In genomic region chr2:98503481-98504096, GRCh38 we compare ENCODE assay signal across 17 cellular contexts. TPM values are rescaled to one million over a fixed set of nuclear protein-coding genes. Genes with fewer than 3 reads are reported as not detected.
DNase-seq lines count a peak whose midpoint lies in the region; ATAC-seq and TF ChIP-seq lines count a peak whose summit lies in the region.
"Had no signal": no experiment of that assay in that cellular context is flagged by ENCODE, and none has a peak within 500 bp of the region (broad histone marks: within the 10 kb centered on the region; RNA-seq: fewer than 3 reads in every experiment).

No MANE protein-coding gene starts in this region.

- no peaks in the 10 kb centered on the region for H3K27me3 ChIP-seq in upper lobe of right lung
- H3K27me3 ChIP-seq: gastrocnemius medialis, uterus had no signal

- no peaks in the 10 kb centered on the region for H3K9me3 ChIP-seq in upper lobe of right lung
- H3K9me3 ChIP-seq: gastrocnemius medialis, uterus had no signal

- H3K36me3 ChIP-seq in upper lobe of right lung, result no peaks in the 10 kb centered on the region
- H3K36me3 ChIP-seq: gastrocnemius medialis, uterus had no signal

- no peak for ATAC-seq in activated naive CD8-positive, alpha-beta T cell treated with anti-CD3 and anti-CD28 coated beads, Interleukin-2, amount 10 ng/mL, durations not matched to agents 7 days and 5 days (ENCODE audit: low read depth)
- ATAC-seq in natural killer cell treated with Interleukin-12 subunit alpha and Interleukin-12 subunit beta and Interleukin-15 and Interleukin-18, amount 100 ng/mL, for 72 hours, result no peak
- ATAC-seq in upper lobe of right lung, result no peak
- no peak for ATAC-seq in GM21786 (IDR thresholded peaks at IDR 0.05; ENCODE audit: unreplicated experiment)

- no peaks in the 10 kb centered on the region for H3K27me3 Mint-ChIP-seq in activated naive CD8-positive, alpha-beta T cell treated with anti-CD3 and anti-CD28 coated beads, Interleukin-2, amount 10 ng/mL, durations not matched to agents 7 days and 5 days
- H3K27me3 Mint-ChIP-seq in activated naive CD8-positive, alpha-beta T cell treated with anti-CD3 and anti-CD28 coated beads for 36 hours, result no peaks in the 10 kb centered on the region
- H3K27me3 Mint-ChIP-seq in brain, result no peaks in the 10 kb centered on the region
- H3K27me3 Mint-ChIP-seq in natural killer cell treated with Interleukin-12 subunit alpha and Interleukin-12 subunit beta and Interleukin-15 and Interleukin-18, amount 100 ng/mL, for 72 hours, result no peaks in the 10 kb centered on the region

- POLR2A ChIA-PET in activated naive CD8-positive, alpha-beta T cell treated with anti-CD3 and anti-CD28 coated beads, Interleukin-2, amount 10 ng/mL, durations not matched to agents 7 days and 5 days (lab: Charles Lee), result interaction anchor here (0.7 to 1.9 kb wide), 2 partner anchors 16 to 39 kb away, joined by 3 to 6 read pairs; no protein-coding TSS in a partner anchor

- no peak for DNase-seq in activated naive CD8-positive, alpha-beta T cell treated with anti-CD3 and anti-CD28 coated beads, Interleukin-2, amount 10 ng/mL, durations not matched to agents 7 days and 5 days
- DNase-seq in activated naive CD8-positive, alpha-beta T cell treated with anti-CD3 and anti-CD28 coated beads for 36 hours, result no peak
- no peak for DNase-seq in natural killer cell treated with Interleukin-12 subunit alpha and Interleukin-12 subunit beta and Interleukin-15 and Interleukin-18, amount 100 ng/mL, for 72 hours (ENCODE audit: low spot score)
- no peak for DNase-seq in upper lobe of right lung
- no peak for DNase-seq in GDM1 (lab: John Stamatoyannopoulos, UW)
- DNase-seq in nucleus accumbens (lab: John Stamatoyannopoulos, UW), result no peak
- DNase-seq: DMS79; effector CD4-positive, alpha-beta T cell; gastrocnemius medialis; Karpas-422; kidney; NCI-H187 treated with DMSO at 0.1 percent for 48 hours; SHP77; small intestine; uterus had no signal

- no peak overlapping the region for H3K4me3 ChIP-seq in upper lobe of right lung
- H3K4me3 ChIP-seq: gastrocnemius medialis, uterus had no signal

- intact Hi-C loops in upper lobe of right lung (cut with DNase I), result no loop called here

- no peaks in the 10 kb centered on the region for H3K9me3 Mint-ChIP-seq in activated naive CD8-positive, alpha-beta T cell treated with anti-CD3 and anti-CD28 coated beads, Interleukin-2, amount 10 ng/mL, durations not matched to agents 7 days and 5 days
- no peaks in the 10 kb centered on the region for H3K9me3 Mint-ChIP-seq in activated naive CD8-positive, alpha-beta T cell treated with anti-CD3 and anti-CD28 coated beads for 36 hours
- H3K9me3 Mint-ChIP-seq in brain, result peaks cover 0 to 4% (median 0%) of the 10 kb centered on the region in 5 experiments
- no peaks in the 10 kb centered on the region for H3K9me3 Mint-ChIP-seq in natural killer cell treated with Interleukin-12 subunit alpha and Interleukin-12 subunit beta and Interleukin-15 and Interleukin-18, amount 100 ng/mL, for 72 hours

- no peak overlapping the region for H3K4me3 Mint-ChIP-seq in activated naive CD8-positive, alpha-beta T cell treated with anti-CD3 and anti-CD28 coated beads, Interleukin-2, amount 10 ng/mL, durations not matched to agents 7 days and 5 days
- no peak overlapping the region for H3K4me3 Mint-ChIP-seq in activated naive CD8-positive, alpha-beta T cell treated with anti-CD3 and anti-CD28 coated beads for 36 hours
- H3K4me3 Mint-ChIP-seq in brain, result no peak overlapping the region
- H3K4me3 Mint-ChIP-seq in natural killer cell treated with Interleukin-12 subunit alpha and Interleukin-12 subunit beta and Interleukin-15 and Interleukin-18, amount 100 ng/mL, for 72 hours, result no peak overlapping the region

- peak overlapping the region; percentile 27 for H3K27ac Mint-ChIP-seq in activated naive CD8-positive, alpha-beta T cell treated with anti-CD3 and anti-CD28 coated beads, Interleukin-2, amount 10 ng/mL, durations not matched to agents 7 days and 5 days
- H3K27ac Mint-ChIP-seq in activated naive CD8-positive, alpha-beta T cell treated with anti-CD3 and anti-CD28 coated beads for 36 hours, result no peak overlapping the region
- peak overlapping the region in 4 of 5 experiments; percentile 3 to 94 (median 89) for H3K27ac Mint-ChIP-seq in brain
- peak overlapping the region; percentile 79 to 81 for H3K27ac Mint-ChIP-seq in natural killer cell treated with Interleukin-12 subunit alpha and Interleukin-12 subunit beta and Interleukin-15 and Interleukin-18, amount 100 ng/mL, for 72 hours

- peaks cover 38% of the 10 kb centered on the region for H3K36me3 Mint-ChIP-seq in activated naive CD8-positive, alpha-beta T cell treated with anti-CD3 and anti-CD28 coated beads, Interleukin-2, amount 10 ng/mL, durations not matched to agents 7 days and 5 days
- H3K36me3 Mint-ChIP-seq in activated naive CD8-positive, alpha-beta T cell treated with anti-CD3 and anti-CD28 coated beads for 36 hours, result peaks cover 31% of the 10 kb centered on the region
- H3K36me3 Mint-ChIP-seq in brain, result peaks cover 27% of the 10 kb centered on the region
- H3K36me3 Mint-ChIP-seq in natural killer cell treated with Interleukin-12 subunit alpha and Interleukin-12 subunit beta and Interleukin-15 and Interleukin-18, amount 100 ng/mL, for 72 hours, result no peaks in the 10 kb centered on the region

- TF ChIP-seq CTCF in brain (conservative IDR thresholded peaks at IDR 0.05), result no peak
- no peak for TF ChIP-seq CTCF in upper lobe of right lung (IDR thresholded peaks at IDR 0.05)

- peaks cover 64% of the 10 kb centered on the region for H3K4me1 Mint-ChIP-seq in activated naive CD8-positive, alpha-beta T cell treated with anti-CD3 and anti-CD28 coated beads, Interleukin-2, amount 10 ng/mL, durations not matched to agents 7 days and 5 days
- peaks cover 69% of the 10 kb centered on the region for H3K4me1 Mint-ChIP-seq in activated naive CD8-positive, alpha-beta T cell treated with anti-CD3 and anti-CD28 coated beads for 36 hours
- peaks cover 91% of the 10 kb centered on the region for H3K4me1 Mint-ChIP-seq in brain
- H3K4me1 Mint-ChIP-seq in natural killer cell treated with Interleukin-12 subunit alpha and Interleukin-12 subunit beta and Interleukin-15 and Interleukin-18, amount 100 ng/mL, for 72 hours (ENCODE audit: low read depth in 2 of 2), result peaks cover 67 to 73% of the 10 kb centered on the region in 2 donors

- H3K27ac ChIP-seq in upper lobe of right lung, result peak overlapping the region; percentile 56

- H3K4me1 ChIP-seq in upper lobe of right lung, result peaks cover 42% of the 10 kb centered on the region

RNA-seq across cellular contexts. Expression of gene INPP4A, which starts 58.9 kb away (rescaled TPM):
- 100 to 1,000 TPM; 147 to 159 TPM for total RNA-seq in activated naive CD8-positive, alpha-beta T cell treated with anti-CD3 and anti-CD28 coated beads, Interleukin-2, amount 10 ng/mL, durations not matched to agents 7 days and 5 days
- 10 to 100 TPM; 31.6 to 31.9 TPM for total RNA-seq in activated naive CD8-positive, alpha-beta T cell treated with anti-CD3 and anti-CD28 coated beads for 36 hours
- 11.1 TPM for polyA plus RNA-seq in brain (ENCODE audit: insufficient read depth, low read depth, low replicate concordance)
- total RNA-seq in natural killer cell treated with Interleukin-12 subunit alpha and Interleukin-12 subunit beta and Interleukin-15 and Interleukin-18, amount 100 ng/mL, for 72 hours, result 100 to 1,000 TPM in 1 of 2 donors, 10 to 100 TPM in 1; 65.0 to 150 TPM
- total RNA-seq in upper lobe of right lung, result 35.0 TPM
